Comparison of ENCODE assay signal across 14 cellular contexts in genomic region chr17:59406278-59406677, GRCh38.
DNase-seq lines count a peak whose midpoint lies in the region; ATAC-seq, FAIRE-seq and TF ChIP-seq lines count a peak whose summit lies in the region.
"Had no signal": no experiment of that assay in that cellular context is flagged by ENCODE, and none has a peak within 500 bp of the region (broad histone marks: within the 10 kb centered on the region; RNA-seq: fewer than 3 reads in every experiment).

No MANE protein-coding gene starts in this region.

- H3K36me3 ChIP-seq in heart left ventricle = peaks cover 0 to 48% (median 37%) of the 10 kb centered on the region in 9 donors
- H3K36me3 ChIP-seq: brain microvascular endothelial cell had no signal

- H3K9me3 ChIP-seq in heart left ventricle = peaks cover 0 to 12% (median 0%) of the 10 kb centered on the region in 12 donors

- DNase-seq in heart left ventricle (no peak), left ventricle myocardium superior (no peak), coronary artery (ENCODE audit: low spot score) (no peak), urothelium cell line (ENCODE audit: low spot score) (no peak), SHP77 (lab: John Stamatoyannopoulos, UW) (no peak), NCI-H748 (lab: John Stamatoyannopoulos, UW; ENCODE audit: unreplicated experiment) (no peak), NAMALWA (ENCODE audit: low spot score) (no peak)
- DNase-seq: activated CD4-positive, alpha-beta T cell treated with anti-CD3 and anti-CD28 coated beads for 1 hour had no signal

- peak overlapping the region; percentile 12 to 75 (median 62) for H3K27ac ChIP-seq in heart left ventricle
- peak overlapping the region; percentile 15 to 66 for H3K27ac ChIP-seq in coronary artery
- H3K27ac ChIP-seq: brain microvascular endothelial cell, upper lobe of left lung had no signal

- no peaks in the 10 kb centered on the region for H3K27me3 ChIP-seq in heart left ventricle
- H3K27me3 ChIP-seq: brain microvascular endothelial cell, upper lobe of left lung had no signal

- peak overlapping the region in 1 of 3 experiments; percentile 58 for H3K4me3 Mint-ChIP-seq in nephron
- H3K4me3 Mint-ChIP-seq: GM23338; stimulated activated memory B cell treated with anti-CD40 and anti-IgM and Interleukin-4, amounts not matched to agents 10 μg/mL and 1 μg/mL and 100 μg/mL, for 72 hours had no signal

- no peaks in the 10 kb centered on the region for H3K27me3 Mint-ChIP-seq in nephron (ENCODE audit: low read depth)
- H3K27me3 Mint-ChIP-seq: stimulated activated memory B cell treated with anti-CD40 and anti-IgM and Interleukin-4, amounts not matched to agents 10 μg/mL and 1 μg/mL and 100 μg/mL, for 72 hours had no signal

- peak overlapping the region; percentile 92 to 97 (median 96) for H3K27ac Mint-ChIP-seq in nephron
- H3K27ac Mint-ChIP-seq: GM23338; stimulated activated memory B cell treated with anti-CD40 and anti-IgM and Interleukin-4, amounts not matched to agents 10 μg/mL and 1 μg/mL and 100 μg/mL, for 72 hours had no signal

- peaks cover 0 to 41% (median 21%) of the 10 kb centered on the region in 12 donors for H3K4me1 ChIP-seq in heart left ventricle
- H3K4me1 ChIP-seq: upper lobe of left lung had no signal

- peaks cover 37% of the 10 kb centered on the region for H3K4me1 Mint-ChIP-seq in nephron

- TF ChIP-seq CTCF in heart left ventricle (IDR thresholded peaks at IDR 0.05) = no peak
- no peak for TF ChIP-seq CTCF in coronary artery (IDR thresholded peaks at IDR 0.05)
- no peak for TF ChIP-seq CTCF in nephron (IDR thresholded peaks at IDR 0.05; ENCODE audit: unreplicated experiment in 3 of 3)

- peak; percentile 27 for FAIRE-seq in urothelium cell line (lab: Jason Lieb, UNC)

- 71 to 84% (median 76%) methylated on average over 9 of the region's 9 CpGs for WGBS in heart left ventricle, 4 donors

- no peak for TF ChIP-seq POLR2A in heart left ventricle (IDR thresholded peaks at IDR 0.05)

- H3K9me3 Mint-ChIP-seq in nephron = peaks cover 4% of the 10 kb centered on the region

- peak in 1 of 4 donors; percentile 27 for ATAC-seq in heart left ventricle
- no peak for ATAC-seq in left ventricle myocardium superior
- ATAC-seq: activated naive CD4-positive, alpha-beta T cell treated with anti-CD3 and anti-CD28 coated beads, Interleukin-2, amount 50 U/mL, for 72 hours; stimulated activated memory B cell treated with anti-CD40 and anti-IgM and Interleukin-4, amounts not matched to agents 10 μg/mL and 1 μg/mL and 100 μg/mL, for 72 hours had no signal

- intact Hi-C loops in heart left ventricle (cut with DNase I) = no loop called here
- intact Hi-C loops in left ventricle myocardium superior (cut with micrococcal nuclease) = no loop called here

- H3K4me3 ChIP-seq in heart left ventricle (no peak overlapping the region), coronary artery (no peak overlapping the region)
- H3K4me3 ChIP-seq: GM23338, upper lobe of left lung had no signal

- H3K36me3 Mint-ChIP-seq in nephron (ENCODE audit: low read depth) = peaks cover 21% of the 10 kb centered on the region
